Comparison of ENCODE assay signal across 13 cellular contexts in genomic region chr1:228964178-228964819, GRCh38.
DNase-seq lines count a peak whose midpoint lies in the region; ATAC-seq, FAIRE-seq and TF ChIP-seq lines count a peak whose summit lies in the region.
"Had no signal": no experiment of that assay in that cellular context is flagged by ENCODE, and none has a peak within 500 bp of the region (broad histone marks: within the 10 kb centered on the region; RNA-seq: fewer than 3 reads in every experiment).

No MANE protein-coding gene starts in this region.

- H3K27me3 ChIP-seq in bronchial epithelial cell (ENCODE audit: control insufficient read depth, insufficient read depth, low read length) (no peaks in the 10 kb centered on the region), thoracic aorta (replicated peaks; ENCODE audit: insufficient read depth) (no peaks in the 10 kb centered on the region)

- TF ChIP-seq CTCF in HEK293 (tag by site-specific recombination; IDR thresholded peaks at IDR 0.05): no peak
- TF ChIP-seq CTCF in bronchial epithelial cell (IDR thresholded peaks at IDR 0.05; ENCODE audit: insufficient read depth, low read length, severe bottlenecking): no peak
- no peak for TF ChIP-seq CTCF in thoracic aorta (IDR thresholded peaks at IDR 0.05)
- TF ChIP-seq CTCF in GM10266 (IDR thresholded peaks at IDR 0.05; ENCODE audit: control insufficient read depth, insufficient read depth, low read depth, missing control alignments): no peak
- TF ChIP-seq CTCF in natural killer cell (IDR thresholded peaks at IDR 0.05): no peak

- H3K36me3 ChIP-seq in HEK293 (ENCODE audit: control insufficient read depth in 2 of 2, insufficient read depth in 1 of 2, low read length in 2 of 2) (no peaks in the 10 kb centered on the region), bronchial epithelial cell (ENCODE audit: control insufficient read depth, insufficient read depth, low read length) (no peaks in the 10 kb centered on the region), thoracic aorta (no peaks in the 10 kb centered on the region)

- H3K27me3 Mint-ChIP-seq in natural killer cell (ENCODE audit: low read depth in 2 of 2): peaks cover 0 to 4% of the 10 kb centered on the region in 2 donors
- H3K27me3 Mint-ChIP-seq: activated naive CD8-positive, alpha-beta T cell treated with anti-CD3 and anti-CD28 coated beads, Interleukin-2, amount 50 U/mL, for 24 hours had no signal

- no peaks in the 10 kb centered on the region for H3K9me3 Mint-ChIP-seq in natural killer cell
- H3K9me3 Mint-ChIP-seq: activated naive CD8-positive, alpha-beta T cell treated with anti-CD3 and anti-CD28 coated beads, Interleukin-2, amount 50 U/mL, for 24 hours had no signal

- H3K27ac Mint-ChIP-seq in natural killer cell: no peak overlapping the region
- H3K27ac Mint-ChIP-seq: activated naive CD8-positive, alpha-beta T cell treated with anti-CD3 and anti-CD28 coated beads, Interleukin-2, amount 50 U/mL, for 24 hours; naive B cell had no signal

- DNase-seq in bronchial epithelial cell (ENCODE audit: low read depth) (peak; percentile 40), kidney tubule cell (ENCODE audit: low spot score) (peak; percentile 79), thoracic aorta (ENCODE audit: low spot score) (no peak), GM10266 (ENCODE audit: extremely low spot score) (no peak), natural killer cell (no peak)
- no peak for DNase-seq in stimulated activated CD4-positive, alpha-beta T cell treated with anti-CD3 and anti-CD28 coated beads, Interleukin-2, amount 100 ng/mL, for 48 hours
- DNase-seq: activated naive CD8-positive, alpha-beta T cell treated with anti-CD3 and anti-CD28 coated beads, Interleukin-2, amount 50 U/mL, for 24 hours; naive B cell; NCI-H1417 treated with DMSO at 0.1 percent for 48 hours; T1000 had no signal

- ATAC-seq in thoracic aorta (ENCODE audit: insufficient number of reproducible peaks, low FRiP score, low read depth) (peak; percentile 86), natural killer cell (no peak), GM21360 (IDR thresholded peaks at IDR 0.05; ENCODE audit: unreplicated experiment) (no peak)
- ATAC-seq: activated naive CD8-positive, alpha-beta T cell treated with anti-CD3 and anti-CD28 coated beads, Interleukin-2, amount 50 U/mL, for 24 hours had no signal

- no peaks in the 10 kb centered on the region for H3K4me1 Mint-ChIP-seq in natural killer cell
- H3K4me1 Mint-ChIP-seq: activated naive CD8-positive, alpha-beta T cell treated with anti-CD3 and anti-CD28 coated beads, Interleukin-2, amount 50 U/mL, for 24 hours; naive B cell had no signal

- H3K4me3 ChIP-seq in HEK293 (ENCODE audit: low read depth, low read length) (no peak overlapping the region), bronchial epithelial cell (ENCODE audit: low read depth, low read length) (no peak overlapping the region), thoracic aorta (no peak overlapping the region)

- H3K4me1 ChIP-seq in HEK293 (ENCODE audit: control insufficient read depth, insufficient read depth, low read length) (peaks cover 8% of the 10 kb centered on the region), thoracic aorta (ENCODE audit: control insufficient read depth in 1 of 2, low read depth in 2 of 2) (peaks cover 12 to 18% of the 10 kb centered on the region in 2 donors)

- H3K27ac ChIP-seq in HEK293 (ENCODE audit: extremely low read depth, low read depth, low read length) (no peak overlapping the region), thoracic aorta (peak overlapping the region; percentile 91 to 95)

- POLR2A ChIA-PET in HEK293 (lab: Yijun Ruan, JAX): interaction anchor here (0.6 to 1.3 kb wide), 5 partner anchors 11 to 229 kb away, joined by 3 to 4 read pairs (median 3); partner anchors contain the start of gene RHOU

- CTCF ChIA-PET in HEK293 (lab: Yijun Ruan, JAX): interaction anchor here (0.7 to 1.8 kb wide), 6 partner anchors 14 to 263 kb away, joined by 3 to 6 read pairs (median 4); no protein-coding TSS in a partner anchor

- no peaks in the 10 kb centered on the region for H3K9me3 ChIP-seq in HEK293 (ENCODE audit: control insufficient read depth, insufficient read depth, low read depth, low read length)
- no peaks in the 10 kb centered on the region for H3K9me3 ChIP-seq in thoracic aorta

- FAIRE-seq in bronchial epithelial cell (lab: Jason Lieb, UNC): no peak
- FAIRE-seq: GM12892 had no signal

- intact Hi-C loops in natural killer cell (cut with micrococcal nuclease): no loop called here

- H3K4me3 Mint-ChIP-seq in natural killer cell: no peak overlapping the region
- H3K4me3 Mint-ChIP-seq: activated naive CD8-positive, alpha-beta T cell treated with anti-CD3 and anti-CD28 coated beads, Interleukin-2, amount 50 U/mL, for 24 hours; naive B cell had no signal

- H3K36me3 Mint-ChIP-seq in natural killer cell: no peaks in the 10 kb centered on the region
- H3K36me3 Mint-ChIP-seq: naive B cell had no signal

TF ChIP-seq in HEK293, 187 proteins besides CTCF, POLR2A, EP300 and RAD21 (continues in another document):
- TF ChIP-seq PRDM10 (tag by site-specific recombination; IDR thresholded peaks at IDR 0.05) (peak; percentile 95), TCF7L2 (IDR thresholded peaks at IDR 0.05; ENCODE audit: borderline replicate concordance, low read depth, low read length) (no peak), SCRT2 (tag by site-specific recombination; IDR thresholded peaks at IDR 0.05) (no peak), ZNF48 (tag by site-specific recombination; IDR thresholded peaks at IDR 0.05) (no peak), ZFP69B (tag by site-specific recombination; IDR thresholded peaks at IDR 0.05) (0 out of 2 replicates have a peak, but pooled peaks have one; percentile 47), ZNF18 (tag by site-specific recombination; IDR thresholded peaks at IDR 0.05) (no peak), ZNF561 (tag by site-specific recombination; IDR thresholded peaks at IDR 0.05; ENCODE audit: borderline replicate concordance) (no peak), ZNF692 (tag by site-specific recombination; IDR thresholded peaks at IDR 0.05) (peak; percentile 77), OSR2 (tag by site-specific recombination; IDR thresholded peaks at IDR 0.05) (no peak), ZIC2 (tag by site-specific recombination; IDR thresholded peaks at IDR 0.05) (peak; percentile 80), ZXDB (tag by site-specific recombination; IDR thresholded peaks at IDR 0.05) (peak; percentile 34; the same call in 1 of the 2 replicates), ZBTB17 (tag by site-specific recombination; IDR thresholded peaks at IDR 0.05) (0 out of 2 replicates have a peak, but pooled peaks have one; percentile 24), ZNF530 (tag by site-specific recombination; IDR thresholded peaks at IDR 0.05; ENCODE audit: low read depth) (no peak), HOXC10 (CRISPR knock-in tag; IDR thresholded peaks at IDR 0.05) (no peak), PRDM1 (tag by site-specific recombination; IDR thresholded peaks at IDR 0.05) (peak; percentile 81), ZNF664 (tag by site-specific recombination; IDR thresholded peaks at IDR 0.05) (peak; percentile 63; the same call in 1 of the 2 replicates)

Comparison
In these comparisons a context has a peak if more than half of its experiments do, and no peak if none do; other contexts are left out.
1. DNase-seq: peak in bronchial epithelial cell (single experiment) and kidney tubule cell (single experiment); none in thoracic aorta (single experiment), GM10266 (single experiment), stimulated activated CD4-positive, alpha-beta T cell treated with anti-CD3 and anti-CD28 coated beads, Interleukin-2, amount 100 ng/mL, for 48 hours (0 of 2) and natural killer cell (single experiment).